1 cellular context compared by ENCODE assay signal in the genomic region with DNA sequence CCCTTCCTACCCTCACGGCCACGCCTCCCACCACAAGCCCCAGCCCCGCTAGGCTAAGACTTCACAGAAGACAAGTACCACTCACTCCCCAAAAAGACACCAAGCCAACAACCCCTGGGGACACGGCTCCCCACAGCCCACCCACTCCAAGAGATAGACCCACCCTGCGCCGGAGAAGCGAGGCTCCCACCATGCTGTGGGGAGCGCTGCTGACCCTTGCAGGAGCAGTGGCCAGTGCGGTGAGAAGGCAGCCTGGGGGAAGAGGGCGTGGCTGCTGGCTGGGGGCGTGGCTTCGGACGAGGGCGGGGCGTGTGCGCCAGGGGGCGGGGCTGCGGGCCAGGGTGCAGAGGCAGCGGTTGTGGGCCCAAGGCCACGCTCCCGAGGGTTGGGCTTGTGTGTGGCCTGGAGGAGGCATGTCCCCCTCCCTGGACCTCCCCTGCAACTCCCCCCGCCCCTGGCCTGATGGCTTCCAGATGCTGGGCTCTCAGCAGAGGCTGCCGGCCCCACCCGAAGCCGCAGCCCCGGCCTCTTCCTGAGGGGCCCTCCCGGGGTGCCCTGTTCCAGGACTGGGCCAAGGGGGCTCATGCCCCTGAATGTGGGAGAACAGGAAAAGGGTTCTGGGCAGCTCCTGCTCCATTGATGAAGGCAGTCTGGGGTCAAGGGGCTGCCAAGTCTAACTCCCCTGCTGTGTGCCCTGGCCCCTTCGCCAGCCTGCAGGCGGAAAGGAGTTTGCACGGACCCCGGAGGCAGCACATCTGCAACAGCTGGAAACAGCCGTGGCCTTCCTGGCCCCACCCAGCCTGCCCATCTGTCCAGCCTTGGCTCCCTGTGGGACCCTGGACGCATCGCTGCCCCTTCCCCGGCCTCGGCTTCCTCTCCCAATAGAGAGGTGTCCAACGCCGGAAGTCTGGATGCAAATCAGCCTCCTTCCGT.
TF ChIP-seq lines count a peak whose summit lies in the region.

No MANE protein-coding gene starts in this region.

TF ChIP-seq in GM23338, 12 proteins besides CTCF, POLR2A, EP300 and RAD21 (continued from another document):
- TF ChIP-seq, protein P1, sequence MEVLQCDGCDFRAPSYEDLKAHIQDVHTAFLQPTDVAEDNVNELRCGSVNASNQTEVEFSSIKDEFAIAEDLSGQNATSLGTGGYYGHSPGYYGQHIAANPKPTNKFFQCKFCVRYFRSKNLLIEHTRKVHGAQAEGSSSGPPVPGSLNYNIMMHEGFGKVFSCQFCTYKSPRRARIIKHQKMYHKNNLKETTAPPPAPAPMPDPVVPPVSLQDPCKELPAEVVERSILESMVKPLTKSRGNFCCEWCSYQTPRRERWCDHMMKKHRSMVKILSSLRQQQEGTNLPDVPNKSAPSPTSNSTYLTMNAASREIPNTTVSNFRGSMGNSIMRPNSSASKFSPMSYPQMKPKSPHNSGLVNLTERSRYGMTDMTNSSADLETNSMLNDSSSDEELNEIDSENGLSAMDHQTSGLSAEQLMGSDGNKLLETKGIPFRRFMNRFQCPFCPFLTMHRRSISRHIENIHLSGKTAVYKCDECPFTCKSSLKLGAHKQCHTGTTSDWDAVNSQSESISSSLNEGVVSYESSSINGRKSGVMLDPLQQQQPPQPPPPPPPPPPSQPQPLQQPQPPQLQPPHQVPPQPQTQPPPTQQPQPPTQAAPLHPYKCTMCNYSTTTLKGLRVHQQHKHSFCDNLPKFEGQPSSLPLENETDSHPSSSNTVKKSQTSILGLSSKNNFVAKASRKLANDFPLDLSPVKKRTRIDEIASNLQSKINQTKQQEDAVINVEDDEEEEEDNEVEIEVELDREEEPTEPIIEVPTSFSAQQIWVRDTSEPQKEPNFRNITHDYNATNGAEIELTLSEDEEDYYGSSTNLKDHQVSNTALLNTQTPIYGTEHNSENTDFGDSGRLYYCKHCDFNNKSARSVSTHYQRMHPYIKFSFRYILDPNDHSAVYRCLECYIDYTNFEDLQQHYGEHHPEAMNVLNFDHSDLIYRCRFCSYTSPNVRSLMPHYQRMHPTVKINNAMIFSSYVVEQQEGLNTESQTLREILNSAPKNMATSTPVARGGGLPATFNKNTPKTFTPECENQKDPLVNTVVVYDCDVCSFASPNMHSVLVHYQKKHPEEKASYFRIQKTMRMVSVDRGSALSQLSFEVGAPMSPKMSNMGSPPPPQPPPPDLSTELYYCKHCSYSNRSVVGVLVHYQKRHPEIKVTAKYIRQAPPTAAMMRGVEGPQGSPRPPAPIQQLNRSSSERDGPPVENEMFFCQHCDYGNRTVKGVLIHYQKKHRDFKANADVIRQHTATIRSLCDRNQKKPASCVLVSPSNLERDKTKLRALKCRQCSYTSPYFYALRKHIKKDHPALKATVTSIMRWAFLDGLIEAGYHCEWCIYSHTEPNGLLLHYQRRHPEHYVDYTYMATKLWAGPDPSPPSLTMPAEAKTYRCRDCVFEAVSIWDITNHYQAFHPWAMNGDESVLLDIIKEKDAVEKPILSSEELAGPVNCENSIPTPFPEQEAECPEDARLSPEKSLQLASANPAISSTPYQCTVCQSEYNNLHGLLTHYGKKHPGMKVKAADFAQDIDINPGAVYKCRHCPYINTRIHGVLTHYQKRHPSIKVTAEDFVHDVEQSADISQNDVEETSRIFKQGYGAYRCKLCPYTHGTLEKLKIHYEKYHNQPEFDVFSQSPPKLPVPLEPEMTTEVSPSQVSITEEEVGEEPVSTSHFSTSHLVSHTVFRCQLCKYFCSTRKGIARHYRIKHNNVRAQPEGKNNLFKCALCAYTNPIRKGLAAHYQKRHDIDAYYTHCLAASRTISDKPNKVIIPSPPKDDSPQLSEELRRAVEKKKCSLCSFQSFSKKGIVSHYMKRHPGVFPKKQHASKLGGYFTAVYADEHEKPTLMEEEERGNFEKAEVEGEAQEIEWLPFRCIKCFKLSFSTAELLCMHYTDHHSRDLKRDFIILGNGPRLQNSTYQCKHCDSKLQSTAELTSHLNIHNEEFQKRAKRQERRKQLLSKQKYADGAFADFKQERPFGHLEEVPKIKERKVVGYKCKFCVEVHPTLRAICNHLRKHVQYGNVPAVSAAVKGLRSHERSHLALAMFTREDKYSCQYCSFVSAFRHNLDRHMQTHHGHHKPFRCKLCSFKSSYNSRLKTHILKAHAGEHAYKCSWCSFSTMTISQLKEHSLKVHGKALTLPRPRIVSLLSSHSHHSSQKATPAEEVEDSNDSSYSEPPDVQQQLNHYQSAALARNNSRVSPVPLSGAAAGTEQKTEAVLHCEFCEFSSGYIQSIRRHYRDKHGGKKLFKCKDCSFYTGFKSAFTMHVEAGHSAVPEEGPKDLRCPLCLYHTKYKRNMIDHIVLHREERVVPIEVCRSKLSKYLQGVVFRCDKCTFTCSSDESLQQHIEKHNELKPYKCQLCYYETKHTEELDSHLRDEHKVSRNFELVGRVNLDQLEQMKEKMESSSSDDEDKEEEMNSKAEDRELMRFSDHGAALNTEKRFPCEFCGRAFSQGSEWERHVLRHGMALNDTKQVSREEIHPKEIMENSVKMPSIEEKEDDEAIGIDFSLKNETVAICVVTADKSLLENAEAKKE (CRISPR knock-in tag; IDR thresholded peaks at IDR 0.05) = no peak
- TF ChIP-seq JUNB (IDR thresholded peaks at IDR 0.05; ENCODE audit: unreplicated experiment) = no peak
- no peak for TF ChIP-seq ZNF331 (CRISPR knock-in tag; IDR thresholded peaks at IDR 0.05; ENCODE audit: low read depth)
- TF ChIP-seq CREB1 (CRISPR knock-in tag; IDR thresholded peaks at IDR 0.05; ENCODE audit: low read depth) = no peak
- TF ChIP-seq, protein P2, sequence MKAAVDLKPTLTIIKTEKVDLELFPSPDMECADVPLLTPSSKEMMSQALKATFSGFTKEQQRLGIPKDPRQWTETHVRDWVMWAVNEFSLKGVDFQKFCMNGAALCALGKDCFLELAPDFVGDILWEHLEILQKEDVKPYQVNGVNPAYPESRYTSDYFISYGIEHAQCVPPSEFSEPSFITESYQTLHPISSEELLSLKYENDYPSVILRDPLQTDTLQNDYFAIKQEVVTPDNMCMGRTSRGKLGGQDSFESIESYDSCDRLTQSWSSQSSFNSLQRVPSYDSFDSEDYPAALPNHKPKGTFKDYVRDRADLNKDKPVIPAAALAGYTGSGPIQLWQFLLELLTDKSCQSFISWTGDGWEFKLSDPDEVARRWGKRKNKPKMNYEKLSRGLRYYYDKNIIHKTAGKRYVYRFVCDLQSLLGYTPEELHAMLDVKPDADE (IDR thresholded peaks at IDR 0.05) = no peak
- no peak for TF ChIP-seq EZH2phosphoT487 (IDR thresholded peaks at IDR 0.05; ENCODE audit: unreplicated experiment)
- no peak for TF ChIP-seq NANOG (IDR thresholded peaks at IDR 0.05; ENCODE audit: borderline replicate concordance)
- TF ChIP-seq, protein P3, sequence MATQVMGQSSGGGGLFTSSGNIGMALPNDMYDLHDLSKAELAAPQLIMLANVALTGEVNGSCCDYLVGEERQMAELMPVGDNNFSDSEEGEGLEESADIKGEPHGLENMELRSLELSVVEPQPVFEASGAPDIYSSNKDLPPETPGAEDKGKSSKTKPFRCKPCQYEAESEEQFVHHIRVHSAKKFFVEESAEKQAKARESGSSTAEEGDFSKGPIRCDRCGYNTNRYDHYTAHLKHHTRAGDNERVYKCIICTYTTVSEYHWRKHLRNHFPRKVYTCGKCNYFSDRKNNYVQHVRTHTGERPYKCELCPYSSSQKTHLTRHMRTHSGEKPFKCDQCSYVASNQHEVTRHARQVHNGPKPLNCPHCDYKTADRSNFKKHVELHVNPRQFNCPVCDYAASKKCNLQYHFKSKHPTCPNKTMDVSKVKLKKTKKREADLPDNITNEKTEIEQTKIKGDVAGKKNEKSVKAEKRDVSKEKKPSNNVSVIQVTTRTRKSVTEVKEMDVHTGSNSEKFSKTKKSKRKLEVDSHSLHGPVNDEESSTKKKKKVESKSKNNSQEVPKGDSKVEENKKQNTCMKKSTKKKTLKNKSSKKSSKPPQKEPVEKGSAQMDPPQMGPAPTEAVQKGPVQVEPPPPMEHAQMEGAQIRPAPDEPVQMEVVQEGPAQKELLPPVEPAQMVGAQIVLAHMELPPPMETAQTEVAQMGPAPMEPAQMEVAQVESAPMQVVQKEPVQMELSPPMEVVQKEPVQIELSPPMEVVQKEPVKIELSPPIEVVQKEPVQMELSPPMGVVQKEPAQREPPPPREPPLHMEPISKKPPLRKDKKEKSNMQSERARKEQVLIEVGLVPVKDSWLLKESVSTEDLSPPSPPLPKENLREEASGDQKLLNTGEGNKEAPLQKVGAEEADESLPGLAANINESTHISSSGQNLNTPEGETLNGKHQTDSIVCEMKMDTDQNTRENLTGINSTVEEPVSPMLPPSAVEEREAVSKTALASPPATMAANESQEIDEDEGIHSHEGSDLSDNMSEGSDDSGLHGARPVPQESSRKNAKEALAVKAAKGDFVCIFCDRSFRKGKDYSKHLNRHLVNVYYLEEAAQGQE (IDR thresholded peaks at IDR 0.05; ENCODE audit: unreplicated experiment) = no peak
